Comparison of ENCODE assay signal across 1 cellular context in genomic region chr18:9474983-9475642, GRCh38.
TF ChIP-seq lines count a peak whose summit lies in the region.

TSS of gene RALBP1 (plus strand) at chr18:9475513. CDS start at chr18:9513046, 37,533 bp downstream.

TF ChIP-seq in K562, 482 proteins besides CTCF, POLR2A, EP300 and RAD21 (continued from another document and continues in another):
- TF ChIP-seq HMBOX1 (IDR thresholded peaks at IDR 0.05) = peak; percentile 94; the same call in 1 of the 2 replicates
- 0 out of 2 replicates have a peak, but pooled peaks have one; percentile 76 for TF ChIP-seq ZNF695 (CRISPR knock-in tag; IDR thresholded peaks at IDR 0.05)
- peak; percentile 37; the same call in 1 of the 2 replicates for TF ChIP-seq BACH1 (tag; IDR thresholded peaks at IDR 0.05)
- TF ChIP-seq SAP30 (IDR thresholded peaks at IDR 0.05; ENCODE audit: borderline replicate concordance, insufficient read depth, low read depth, low read length, poor library complexity, severe bottlenecking) = peak; percentile 20
- TF ChIP-seq, protein P1, sequence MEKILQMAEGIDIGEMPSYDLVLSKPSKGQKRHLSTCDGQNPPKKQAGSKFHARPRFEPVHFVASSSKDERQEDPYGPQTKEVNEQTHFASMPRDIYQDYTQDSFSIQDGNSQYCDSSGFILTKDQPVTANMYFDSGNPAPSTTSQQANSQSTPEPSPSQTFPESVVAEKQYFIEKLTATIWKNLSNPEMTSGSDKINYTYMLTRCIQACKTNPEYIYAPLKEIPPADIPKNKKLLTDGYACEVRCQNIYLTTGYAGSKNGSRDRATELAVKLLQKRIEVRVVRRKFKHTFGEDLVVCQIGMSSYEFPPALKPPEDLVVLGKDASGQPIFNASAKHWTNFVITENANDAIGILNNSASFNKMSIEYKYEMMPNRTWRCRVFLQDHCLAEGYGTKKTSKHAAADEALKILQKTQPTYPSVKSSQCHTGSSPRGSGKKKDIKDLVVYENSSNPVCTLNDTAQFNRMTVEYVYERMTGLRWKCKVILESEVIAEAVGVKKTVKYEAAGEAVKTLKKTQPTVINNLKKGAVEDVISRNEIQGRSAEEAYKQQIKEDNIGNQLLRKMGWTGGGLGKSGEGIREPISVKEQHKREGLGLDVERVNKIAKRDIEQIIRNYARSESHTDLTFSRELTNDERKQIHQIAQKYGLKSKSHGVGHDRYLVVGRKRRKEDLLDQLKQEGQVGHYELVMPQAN (IDR thresholded peaks at IDR 0.05; ENCODE audit: borderline replicate concordance) = peak; percentile 61; the same call in 1 of the 2 replicates
- TF ChIP-seq BRD4 (IDR thresholded peaks at IDR 0.05) = 0 out of 2 replicates have a peak, but pooled peaks have one; percentile 41
- 0 out of 2 replicates have a peak, but pooled peaks have one; percentile 14 for TF ChIP-seq NR1H2 (CRISPR knock-in tag; IDR thresholded peaks at IDR 0.05)
- TF ChIP-seq YY1 (IDR thresholded peaks at IDR 0.05; ENCODE audit: borderline replicate concordance in 1 of 3, control insufficient read depth in 1 of 3, extremely low read depth in 1 of 3, insufficient read depth in 3 of 3, insufficient read length in 1 of 3, insufficient replicate concordance in 2 of 3, low read depth in 1 of 3, low read length in 2 of 3) = peak in 2 of 3 experiments; percentile 62 to 73
- TF ChIP-seq OTX1 (CRISPR knock-in tag; IDR thresholded peaks at IDR 0.05) = peak; percentile 91; the same call in 1 of the 2 replicates
- peak; percentile 37; the same call in 1 of the 2 replicates for TF ChIP-seq NCOA6 (IDR thresholded peaks at IDR 0.05)
- peak; percentile 93 for TF ChIP-seq SIN3B (IDR thresholded peaks at IDR 0.05; ENCODE audit: low read depth)
- 0 out of 2 replicates have a peak, but pooled peaks have one; percentile 5 for TF ChIP-seq SMC3 (conservative IDR thresholded peaks at IDR 0.05; ENCODE audit: insufficient read depth, low read depth, low read length)
- TF ChIP-seq ZNF551 (CRISPR knock-in tag; IDR thresholded peaks at IDR 0.05) = no peak
- no peak for TF ChIP-seq ZNF586 (CRISPR knock-in tag; conservative IDR thresholded peaks at IDR 0.05)
- 0 out of 2 replicates have a peak, but pooled peaks have one; percentile 18 for TF ChIP-seq ZBTB33 (CRISPR knock-in tag; IDR thresholded peaks at IDR 0.05)
- TF ChIP-seq RFX1 (IDR thresholded peaks at IDR 0.05) = no peak
- TF ChIP-seq, protein P2, sequence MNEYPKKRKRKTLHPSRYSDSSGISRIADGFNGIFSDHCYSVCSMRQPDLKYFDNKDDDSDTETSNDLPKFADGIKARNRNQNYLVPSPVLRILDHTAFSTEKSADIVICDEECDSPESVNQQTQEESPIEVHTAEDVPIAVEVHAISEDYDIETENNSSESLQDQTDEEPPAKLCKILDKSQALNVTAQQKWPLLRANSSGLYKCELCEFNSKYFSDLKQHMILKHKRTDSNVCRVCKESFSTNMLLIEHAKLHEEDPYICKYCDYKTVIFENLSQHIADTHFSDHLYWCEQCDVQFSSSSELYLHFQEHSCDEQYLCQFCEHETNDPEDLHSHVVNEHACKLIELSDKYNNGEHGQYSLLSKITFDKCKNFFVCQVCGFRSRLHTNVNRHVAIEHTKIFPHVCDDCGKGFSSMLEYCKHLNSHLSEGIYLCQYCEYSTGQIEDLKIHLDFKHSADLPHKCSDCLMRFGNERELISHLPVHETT (CRISPR knock-in tag; conservative IDR thresholded peaks at IDR 0.05 in 1 of 2, IDR thresholded peaks at IDR 0.05 in 1 of 2) = peak in 1 of 2 experiments; percentile 75; a peak in 2 of 4 replicates
- peak; percentile 85 for TF ChIP-seq ATF7 (IDR thresholded peaks at IDR 0.05)
- TF ChIP-seq GTF2F1 (IDR thresholded peaks at IDR 0.05; ENCODE audit: low read depth, low read length) = no peak
- TF ChIP-seq ZNF263 (CRISPR knock-in tag; IDR thresholded peaks at IDR 0.05; ENCODE audit: borderline replicate concordance) = peak; percentile 82; the same call in 1 of the 2 replicates
- TF ChIP-seq SIN3A (IDR thresholded peaks at IDR 0.05; ENCODE audit: borderline replicate concordance in 2 of 2, control insufficient read depth in 1 of 2, low read depth in 2 of 2, low read length in 2 of 2) = peak in 1 of 2 experiments; percentile 76; a peak in 3 of 4 replicates
- TF ChIP-seq DEAF1 (CRISPR knock-in tag; IDR thresholded peaks at IDR 0.05) = peak; percentile 53; the same call in 1 of the 2 replicates
- TF ChIP-seq CBFB (CRISPR knock-in tag; IDR thresholded peaks at IDR 0.05) = peak; percentile 56; the same call in 1 of the 2 replicates
- peak; percentile 67 for TF ChIP-seq PHF20 (IDR thresholded peaks at IDR 0.05; ENCODE audit: partially characterized antibody)
- TF ChIP-seq, protein P3, sequence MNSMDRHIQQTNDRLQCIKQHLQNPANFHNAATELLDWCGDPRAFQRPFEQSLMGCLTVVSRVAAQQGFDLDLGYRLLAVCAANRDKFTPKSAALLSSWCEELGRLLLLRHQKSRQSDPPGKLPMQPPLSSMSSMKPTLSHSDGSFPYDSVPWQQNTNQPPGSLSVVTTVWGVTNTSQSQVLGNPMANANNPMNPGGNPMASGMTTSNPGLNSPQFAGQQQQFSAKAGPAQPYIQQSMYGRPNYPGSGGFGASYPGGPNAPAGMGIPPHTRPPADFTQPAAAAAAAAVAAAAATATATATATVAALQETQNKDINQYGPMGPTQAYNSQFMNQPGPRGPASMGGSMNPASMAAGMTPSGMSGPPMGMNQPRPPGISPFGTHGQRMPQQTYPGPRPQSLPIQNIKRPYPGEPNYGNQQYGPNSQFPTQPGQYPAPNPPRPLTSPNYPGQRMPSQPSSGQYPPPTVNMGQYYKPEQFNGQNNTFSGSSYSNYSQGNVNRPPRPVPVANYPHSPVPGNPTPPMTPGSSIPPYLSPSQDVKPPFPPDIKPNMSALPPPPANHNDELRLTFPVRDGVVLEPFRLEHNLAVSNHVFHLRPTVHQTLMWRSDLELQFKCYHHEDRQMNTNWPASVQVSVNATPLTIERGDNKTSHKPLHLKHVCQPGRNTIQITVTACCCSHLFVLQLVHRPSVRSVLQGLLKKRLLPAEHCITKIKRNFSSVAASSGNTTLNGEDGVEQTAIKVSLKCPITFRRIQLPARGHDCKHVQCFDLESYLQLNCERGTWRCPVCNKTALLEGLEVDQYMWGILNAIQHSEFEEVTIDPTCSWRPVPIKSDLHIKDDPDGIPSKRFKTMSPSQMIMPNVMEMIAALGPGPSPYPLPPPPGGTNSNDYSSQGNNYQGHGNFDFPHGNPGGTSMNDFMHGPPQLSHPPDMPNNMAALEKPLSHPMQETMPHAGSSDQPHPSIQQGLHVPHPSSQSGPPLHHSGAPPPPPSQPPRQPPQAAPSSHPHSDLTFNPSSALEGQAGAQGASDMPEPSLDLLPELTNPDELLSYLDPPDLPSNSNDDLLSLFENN (IDR thresholded peaks at IDR 0.05; ENCODE audit: low read depth in 2 of 2, low read length in 2 of 2) = 0 out of 4 replicates have a peak, but pooled peaks of 1 of the 2 experiments have one; percentile 52
- TF ChIP-seq FOXA3 (CRISPR knock-in tag; conservative IDR thresholded peaks at IDR 0.05 in 1 of 2, IDR thresholded peaks at IDR 0.05 in 1 of 2) = peak; percentile 74 to 90
- TF ChIP-seq TAF9B (IDR thresholded peaks at IDR 0.05; ENCODE audit: partially characterized antibody) = peak; percentile 63
- peak; percentile 82 for TF ChIP-seq SMAD4 (CRISPR knock-in tag; conservative IDR thresholded peaks at IDR 0.05)
- TF ChIP-seq ZSCAN32 (CRISPR knock-in tag; IDR thresholded peaks at IDR 0.05) = no peak
- TF ChIP-seq HMGN3 (IDR thresholded peaks at IDR 0.05; ENCODE audit: borderline replicate concordance, extremely low read depth, insufficient read length, low read depth, low read length) = peak; percentile 81
- no peak for TF ChIP-seq POLR3G (IDR thresholded peaks at IDR 0.05; ENCODE audit: extremely low read depth, insufficient read length, insufficient replicate concordance)
- TF ChIP-seq SRSF1 (IDR thresholded peaks at IDR 0.05; ENCODE audit: low read depth, low read length) = no peak
- peak; percentile 66; the same call in 1 of the 2 replicates for TF ChIP-seq HIVEP1 (CRISPR knock-in tag; IDR thresholded peaks at IDR 0.05)
- TF ChIP-seq, protein P4, sequence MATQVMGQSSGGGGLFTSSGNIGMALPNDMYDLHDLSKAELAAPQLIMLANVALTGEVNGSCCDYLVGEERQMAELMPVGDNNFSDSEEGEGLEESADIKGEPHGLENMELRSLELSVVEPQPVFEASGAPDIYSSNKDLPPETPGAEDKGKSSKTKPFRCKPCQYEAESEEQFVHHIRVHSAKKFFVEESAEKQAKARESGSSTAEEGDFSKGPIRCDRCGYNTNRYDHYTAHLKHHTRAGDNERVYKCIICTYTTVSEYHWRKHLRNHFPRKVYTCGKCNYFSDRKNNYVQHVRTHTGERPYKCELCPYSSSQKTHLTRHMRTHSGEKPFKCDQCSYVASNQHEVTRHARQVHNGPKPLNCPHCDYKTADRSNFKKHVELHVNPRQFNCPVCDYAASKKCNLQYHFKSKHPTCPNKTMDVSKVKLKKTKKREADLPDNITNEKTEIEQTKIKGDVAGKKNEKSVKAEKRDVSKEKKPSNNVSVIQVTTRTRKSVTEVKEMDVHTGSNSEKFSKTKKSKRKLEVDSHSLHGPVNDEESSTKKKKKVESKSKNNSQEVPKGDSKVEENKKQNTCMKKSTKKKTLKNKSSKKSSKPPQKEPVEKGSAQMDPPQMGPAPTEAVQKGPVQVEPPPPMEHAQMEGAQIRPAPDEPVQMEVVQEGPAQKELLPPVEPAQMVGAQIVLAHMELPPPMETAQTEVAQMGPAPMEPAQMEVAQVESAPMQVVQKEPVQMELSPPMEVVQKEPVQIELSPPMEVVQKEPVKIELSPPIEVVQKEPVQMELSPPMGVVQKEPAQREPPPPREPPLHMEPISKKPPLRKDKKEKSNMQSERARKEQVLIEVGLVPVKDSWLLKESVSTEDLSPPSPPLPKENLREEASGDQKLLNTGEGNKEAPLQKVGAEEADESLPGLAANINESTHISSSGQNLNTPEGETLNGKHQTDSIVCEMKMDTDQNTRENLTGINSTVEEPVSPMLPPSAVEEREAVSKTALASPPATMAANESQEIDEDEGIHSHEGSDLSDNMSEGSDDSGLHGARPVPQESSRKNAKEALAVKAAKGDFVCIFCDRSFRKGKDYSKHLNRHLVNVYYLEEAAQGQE (CRISPR knock-in tag; IDR thresholded peaks at IDR 0.05; ENCODE audit: low read depth) = 0 out of 2 replicates have a peak, but pooled peaks have one; percentile 75
- TF ChIP-seq FOSL1 (tag; conservative IDR thresholded peaks at IDR 0.05) = no peak
- TF ChIP-seq HBP1 (CRISPR knock-in tag; IDR thresholded peaks at IDR 0.05) = peak; percentile 77; the same call in 1 of the 2 replicates
- peak; percentile 79; the same call in 1 of the 2 replicates for TF ChIP-seq ZNF212 (CRISPR knock-in tag; IDR thresholded peaks at IDR 0.05)
- TF ChIP-seq POLR2G (IDR thresholded peaks at IDR 0.05; ENCODE audit: low read depth, low read length) = peak; percentile 94
- no peak for TF ChIP-seq ASH1L (IDR thresholded peaks at IDR 0.05; ENCODE audit: borderline replicate concordance, low read depth, partially characterized antibody)
- TF ChIP-seq NFIC (IDR thresholded peaks at IDR 0.05) = peak; percentile 35
